In the genomic region with DNA sequence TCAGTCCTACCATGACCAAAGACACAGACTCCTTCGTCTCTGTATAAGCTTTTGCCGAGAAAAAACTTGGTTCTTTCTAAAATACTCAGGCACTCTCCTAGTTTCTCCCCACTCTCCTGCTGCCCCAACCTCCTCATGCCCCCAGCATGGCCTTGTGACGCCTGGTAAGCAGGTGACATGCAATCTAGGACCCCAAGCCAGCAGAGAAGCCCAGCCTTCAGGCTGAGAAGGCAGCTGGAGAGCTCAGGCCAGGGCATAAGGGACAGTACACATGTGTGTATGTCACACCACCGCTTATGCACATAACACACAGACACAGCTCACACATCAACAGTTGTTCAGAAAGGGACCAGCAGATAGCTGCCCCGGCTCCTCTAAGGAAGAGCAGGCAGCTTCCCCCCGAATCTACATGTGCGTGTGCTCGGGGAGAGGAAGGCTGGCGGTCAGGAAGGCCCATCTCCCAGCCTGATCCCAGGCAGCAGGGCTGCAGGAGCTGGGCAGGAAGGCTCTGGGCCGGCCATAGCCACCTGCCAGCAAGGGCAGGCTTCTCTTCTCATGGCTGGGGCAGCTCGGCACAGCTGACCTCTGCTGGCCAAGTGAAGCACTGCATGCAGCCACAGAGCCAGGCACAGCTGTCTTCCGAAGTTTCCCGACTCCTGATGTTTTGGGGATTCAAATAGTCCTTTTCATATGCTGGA, we compare ENCODE assay signal across 1 cellular context.
TF ChIP-seq lines count a peak whose summit lies in the region.

No MANE protein-coding gene starts in this region.

TF ChIP-seq in IMR-90, 13 proteins besides CTCF, POLR2A, EP300 and RAD21:
- no peak for TF ChIP-seq RFX5 (IDR thresholded peaks at IDR 0.05; ENCODE audit: low read depth, low read length)
- peak; percentile 87 for TF ChIP-seq SMC3 (IDR thresholded peaks at IDR 0.05; ENCODE audit: low read depth, low read length)
